16 cellular contexts compared by ENCODE assay signal in the genomic region with DNA sequence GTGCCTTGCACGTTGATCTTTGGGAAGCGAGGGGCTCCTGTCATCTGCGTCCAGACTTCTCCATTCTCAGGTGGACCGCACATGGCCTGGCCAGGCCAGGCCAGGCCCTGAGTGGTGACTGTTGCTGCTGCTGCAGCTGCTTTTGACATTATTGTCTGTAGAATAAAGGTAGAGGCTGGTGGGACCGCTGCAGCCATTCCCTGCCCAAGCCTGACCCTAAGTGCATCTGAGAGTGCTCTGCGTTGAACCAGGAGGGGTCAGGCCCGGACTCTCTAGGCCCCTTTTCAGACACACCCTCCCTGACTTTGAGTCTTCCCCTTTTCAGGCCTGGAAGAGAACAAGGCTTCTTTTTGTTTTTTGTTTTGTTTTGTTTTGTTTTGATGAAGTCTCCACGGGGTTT. TPM values are rescaled to one million over a fixed set of nuclear protein-coding genes. Genes with fewer than 3 reads are reported as not detected.
DNase-seq lines count a peak whose midpoint lies in the region; ATAC-seq and TF ChIP-seq lines count a peak whose summit lies in the region.
"Had no signal": no experiment of that assay in that cellular context is flagged by ENCODE, and none has a peak within 500 bp of the region (broad histone marks: within the 10 kb centered on the region; RNA-seq: fewer than 3 reads in every experiment).

No MANE protein-coding gene starts in this region.

- no peaks in the 10 kb centered on the region for H3K9me3 ChIP-seq in right atrium auricular region
- H3K9me3 ChIP-seq in gastroesophageal sphincter: no peaks in the 10 kb centered on the region
- no peaks in the 10 kb centered on the region for H3K9me3 ChIP-seq in MG63

- no peak for ATAC-seq in left ventricle myocardium superior
- ATAC-seq in gastroesophageal sphincter: no peak
- no peak for ATAC-seq in HG03159 (IDR thresholded peaks at IDR 0.05; ENCODE audit: unreplicated experiment)
- ATAC-seq: activated T-helper 17 cell treated with anti-CD3 and anti-CD28 coated beads, Interleukin-2, amount 50 U/mL, for 72 hours; left colon; T-helper 17 cell had no signal

- TF ChIP-seq POLR2A in gastroesophageal sphincter (IDR thresholded peaks at IDR 0.05): no peak

- H3K4me1 ChIP-seq in right atrium auricular region (peaks cover 0 to 38% of the 10 kb centered on the region in 2 donors), gastroesophageal sphincter (peaks cover 13 to 67% (median 38%) of the 10 kb centered on the region in 3 donors), rectal smooth muscle tissue (ENCODE audit: control insufficient read depth, insufficient read depth, low read length) (peaks cover 26% of the 10 kb centered on the region)

- no peak overlapping the region for H3K9ac ChIP-seq in rectal smooth muscle tissue (ENCODE audit: low read length)

- H3K4me3 ChIP-seq in right atrium auricular region (no peak overlapping the region), gastroesophageal sphincter (no peak overlapping the region), rectal smooth muscle tissue (ENCODE audit: low read length) (no peak overlapping the region), MG63 (no peak overlapping the region)

- H3K36me3 ChIP-seq in right atrium auricular region (no peaks in the 10 kb centered on the region), gastroesophageal sphincter (no peaks in the 10 kb centered on the region), rectal smooth muscle tissue (ENCODE audit: control insufficient read depth, insufficient read depth, low read length) (no peaks in the 10 kb centered on the region), MG63 (no peaks in the 10 kb centered on the region)

- no peak for TF ChIP-seq EP300 in gastroesophageal sphincter (IDR thresholded peaks at IDR 0.05)

- intact Hi-C loops in left ventricle myocardium superior (cut with micrococcal nuclease): no loop called here

- no peak for DNase-seq in right atrium auricular region (ENCODE audit: low spot score)
- no peak for DNase-seq in left ventricle myocardium superior
- no peak for DNase-seq in NCI-H2081 (lab: John Stamatoyannopoulos, UW)
- no peak for DNase-seq in NAMALWA (ENCODE audit: low spot score)
- DNase-seq in MG63: no peak
- DNase-seq: DND-41; HCEC 1CT; NCI-H345; SIG-M5; stimulated activated CD4-positive, alpha-beta T cell treated with anti-CD3 and anti-CD28 coated beads, Interleukin-12 subunit alpha, Interleukin-12 subunit beta, amount 100 ng/mL, for 4 hours; T-helper 17 cell had no signal

- WGBS in gastroesophageal sphincter (ENCODE audit: low coverage in 1 of 2), 2 donors: 60 to 89% methylated on average over 3 to 5 of the region's 8 CpGs

- TF ChIP-seq CTCF in right atrium auricular region (IDR thresholded peaks at IDR 0.05) (no peak), gastroesophageal sphincter (IDR thresholded peaks at IDR 0.05) (no peak)

- H3K27ac ChIP-seq in right atrium auricular region (peak overlapping the region; percentile 90 to 97), gastroesophageal sphincter (peak overlapping the region; percentile 90 to 99 (median 95)), rectal smooth muscle tissue (ENCODE audit: low read depth, low read length) (peak overlapping the region; percentile 98)

- H3K27me3 ChIP-seq in right atrium auricular region: no peaks in the 10 kb centered on the region
- no peaks in the 10 kb centered on the region for H3K27me3 ChIP-seq in gastroesophageal sphincter
- H3K27me3 ChIP-seq in rectal smooth muscle tissue (ENCODE audit: control insufficient read depth, insufficient read depth, low read length): no peaks in the 10 kb centered on the region
- H3K27me3 ChIP-seq in MG63: no peaks in the 10 kb centered on the region

RNA-seq across cellular contexts. Expression of a gene that starts 54.7 kb away (rescaled TPM):
- total RNA-seq in right atrium auricular region (10 to 100 TPM; 37.6 to 59.6 TPM), left ventricle myocardium superior (33.7 TPM), gastroesophageal sphincter (100 to 1,000 TPM in 1 of 4 donors, 10 to 100 TPM in 3; 60.2 to 138 (median 96.2) TPM)
- 103 and 128 TPM in 2 replicates for total RNA-seq in MG63 (2014; rRNA removed; shearing (Covaris generic); ENCODE audit: low replicate concordance)
